8 cellular contexts compared by ENCODE assay signal in genomic region chr5:123089971-123090640, GRCh38. TPM values are rescaled to one million over a fixed set of nuclear protein-coding genes. Genes with fewer than 3 reads are reported as not detected.
DNase-seq lines count a peak whose midpoint lies in the region; ATAC-seq and TF ChIP-seq lines count a peak whose summit lies in the region.

No MANE protein-coding gene starts in this region.

- H3K9me3 ChIP-seq in BE2C (no peaks in the 10 kb centered on the region), HEK293 (ENCODE audit: control insufficient read depth, insufficient read depth, low read depth, low read length) (no peaks in the 10 kb centered on the region), adipocyte (ENCODE audit: control insufficient read depth, low read length) (no peaks in the 10 kb centered on the region), thoracic aorta (no peaks in the 10 kb centered on the region)
- no peaks in the 10 kb centered on the region for H3K9me3 ChIP-seq in CD8-positive, alpha-beta T cell (ENCODE audit: low read length)

- H3K27me3 Mint-ChIP-seq in natural killer cell (ENCODE audit: low read depth in 2 of 2), result peaks cover 64 to 66% of the 10 kb centered on the region in 2 donors
- H3K27me3 Mint-ChIP-seq in CD8-positive, alpha-beta T cell (ENCODE audit: low read depth), result peaks cover 64% of the 10 kb centered on the region

- TF ChIP-seq CTCF in BE2C (IDR thresholded peaks at IDR 0.05; ENCODE audit: low read depth, low read length), result no peak
- TF ChIP-seq CTCF in HEK293 (tag by site-specific recombination; IDR thresholded peaks at IDR 0.05), result no peak
- TF ChIP-seq CTCF in thoracic aorta (IDR thresholded peaks at IDR 0.05), result no peak
- no peak for TF ChIP-seq CTCF in natural killer cell (IDR thresholded peaks at IDR 0.05)
- no peak for TF ChIP-seq CTCF in CD8-positive, alpha-beta T cell (IDR thresholded peaks at IDR 0.05)

- H3K9me3 Mint-ChIP-seq in natural killer cell, result no peaks in the 10 kb centered on the region
- no peaks in the 10 kb centered on the region for H3K9me3 Mint-ChIP-seq in CD8-positive, alpha-beta T cell

- H3K27ac ChIP-seq in HEK293 (ENCODE audit: extremely low read depth, low read depth, low read length) (peak overlapping the region; percentile 73; the same call in 1 of the 2 replicates), thoracic aorta (peak overlapping the region; percentile 84 to 99)
- H3K27ac ChIP-seq in CD8-positive, alpha-beta T cell (ENCODE audit: low read depth, low read length), result no peak overlapping the region

- H3K4me1 ChIP-seq in BE2C, result no peaks in the 10 kb centered on the region
- H3K4me1 ChIP-seq in HEK293 (ENCODE audit: control insufficient read depth, insufficient read depth, low read length), result peaks cover 9% of the 10 kb centered on the region; the same call in 1 of the 2 replicates
- peaks cover 4% of the 10 kb centered on the region for H3K4me1 ChIP-seq in adipocyte (ENCODE audit: control insufficient read depth, insufficient read depth, low read length)
- H3K4me1 ChIP-seq in thoracic aorta (ENCODE audit: control insufficient read depth in 1 of 2, low read depth in 2 of 2), result no peaks in the 10 kb centered on the region
- H3K4me1 ChIP-seq in CD8-positive, alpha-beta T cell (ENCODE audit: insufficient read depth, low read length), result peaks cover 4% of the 10 kb centered on the region

- peaks cover 97% of the 10 kb centered on the region for H3K27me3 ChIP-seq in BE2C
- peaks cover 52% of the 10 kb centered on the region for H3K27me3 ChIP-seq in adipocyte (replicated peaks; ENCODE audit: control insufficient read depth, insufficient read depth, low read length)
- no peaks in the 10 kb centered on the region for H3K27me3 ChIP-seq in thoracic aorta (replicated peaks; ENCODE audit: insufficient read depth)
- peaks cover 13% of the 10 kb centered on the region for H3K27me3 ChIP-seq in CD8-positive, alpha-beta T cell (ENCODE audit: insufficient read depth, low read length)

- H3K4me3 Mint-ChIP-seq in natural killer cell, result no peak overlapping the region
- no peak overlapping the region for H3K4me3 Mint-ChIP-seq in CD8-positive, alpha-beta T cell

- H3K27ac Mint-ChIP-seq in natural killer cell, result no peak overlapping the region
- no peak overlapping the region for H3K27ac Mint-ChIP-seq in CD8-positive, alpha-beta T cell

- ATAC-seq in thoracic aorta (ENCODE audit: insufficient number of reproducible peaks, low FRiP score, low read depth) (no peak), natural killer cell (no peak)
- no peak for ATAC-seq in CD8-positive, alpha-beta T cell

- peaks cover 8% of the 10 kb centered on the region for H3K36me3 Mint-ChIP-seq in natural killer cell
- no peaks in the 10 kb centered on the region for H3K36me3 Mint-ChIP-seq in CD8-positive, alpha-beta T cell

- H3K9ac ChIP-seq in adipocyte (ENCODE audit: low read length), result peak overlapping the region; percentile 48

- H3K4me3 ChIP-seq in BE2C (ENCODE audit: low read depth, low read length) (no peak overlapping the region), HEK293 (ENCODE audit: low read depth, low read length) (peak overlapping the region; percentile 85), adipocyte (ENCODE audit: low read length) (peak overlapping the region; percentile 82), thoracic aorta (peak overlapping the region; percentile 93)
- H3K4me3 ChIP-seq in CD8-positive, alpha-beta T cell (ENCODE audit: low read depth, low read length), result no peak overlapping the region

- H3K36me3 ChIP-seq in BE2C (no peaks in the 10 kb centered on the region), HEK293 (ENCODE audit: control insufficient read depth in 2 of 2, insufficient read depth in 1 of 2, low read length in 2 of 2) (peaks cover 0 to 8% of the 10 kb centered on the region in 2 experiments; a peak in 1 of 3 replicates), adipocyte (ENCODE audit: control insufficient read depth, insufficient read depth, low read length, severe bottlenecking) (no peaks in the 10 kb centered on the region), thoracic aorta (no peaks in the 10 kb centered on the region)
- H3K36me3 ChIP-seq in CD8-positive, alpha-beta T cell (ENCODE audit: insufficient read depth, low read length), result no peaks in the 10 kb centered on the region

- intact Hi-C loops in natural killer cell (cut with micrococcal nuclease), result no loop called here
- intact Hi-C loops in CD8-positive, alpha-beta T cell (cut with DNase I, micrococcal nuclease), result no loop called here

- peak; percentile 11 for DNase-seq in BE2C
- peak; percentile 74 for DNase-seq in adipocyte (ENCODE audit: low read depth)
- peak; percentile 32 for DNase-seq in iPS-NIHi7 (ENCODE audit: extremely low spot score)
- DNase-seq in thoracic aorta (ENCODE audit: low spot score), result no peak
- no peak for DNase-seq in GM19238 (ENCODE audit: insufficient read length, low spot score)
- DNase-seq in natural killer cell, result no peak
- DNase-seq in CD8-positive, alpha-beta T cell, result no peak

- POLR2A ChIA-PET in HEK293 (lab: Yijun Ruan, JAX), result interaction anchor here (0.8 to 1.1 kb wide), 2 partner anchors 54 to 68 kb away, joined by 3 read pairs; partner anchors contain the start of gene PPIC
- POLR2A ChIA-PET in CD8-positive, alpha-beta T cell (lab: Charles Lee), result no interaction called here

- peaks cover 4 to 9% of the 10 kb centered on the region in 2 donors for H3K4me1 Mint-ChIP-seq in natural killer cell
- H3K4me1 Mint-ChIP-seq in CD8-positive, alpha-beta T cell (ENCODE audit: low read depth), result peaks cover 27% of the 10 kb centered on the region

- CTCF ChIA-PET in HEK293 (lab: Yijun Ruan, JAX), result interaction anchor here (0.6 to 1.6 kb wide), 3 partner anchors 7 to 255 kb away, joined by 3 to 4 read pairs (median 3); no protein-coding TSS in a partner anchor
- CTCF ChIA-PET in CD8-positive, alpha-beta T cell (lab: Charles Lee), result interaction anchor here (0.7 kb wide), 1 partner anchor 432 kb away, joined by 3 read pairs; no protein-coding TSS in a partner anchor

TF ChIP-seq in HEK293, 187 proteins besides CTCF, POLR2A, EP300 and RAD21:
- TF ChIP-seq ZNF423 (tag by site-specific recombination; IDR thresholded peaks at IDR 0.05) (no peak), ZNF660 (tag by site-specific recombination; IDR thresholded peaks at IDR 0.05) (0 out of 2 replicates have a peak, but pooled peaks have one; percentile 16), EGR2 (tag by site-specific recombination; IDR thresholded peaks at IDR 0.05; ENCODE audit: low read depth) (peak; percentile 68; the same call in 1 of the 2 replicates), ZNF473 (tag by site-specific recombination; IDR thresholded peaks at IDR 0.05) (no peak), PBX3 (CRISPR knock-in tag; IDR thresholded peaks at IDR 0.05) (0 out of 2 replicates have a peak, but pooled peaks have one; percentile 67), KLF7 (tag by site-specific recombination; IDR thresholded peaks at IDR 0.05; ENCODE audit: borderline replicate concordance) (no peak), ZFHX2 (tag by site-specific recombination; conservative IDR thresholded peaks at IDR 0.05) (peak; percentile 95), ZBTB26 (tag by site-specific recombination; optimal IDR thresholded peaks at IDR 0.05) (peak; percentile 6)
TF ChIP-seq in HEK293: peak in this region for 5.

RNA-seq across cellular contexts. Expression of gene PRDM6, which starts 1.1 kb away (rescaled TPM):
- not detected for polyA plus RNA-seq in BE2C (2012; ENCODE audit: insufficient read depth, insufficient read length, low read depth)
- 10 to 100 TPM; 37.9 to 44.8 TPM for total RNA-seq in thoracic aorta
- total RNA-seq in natural killer cell, result not detected
- not detected for total RNA-seq in CD8-positive, alpha-beta T cell

RNA-seq across cellular contexts. Expression of gene PPIC, which starts 53.6 kb away (rescaled TPM):
- polyA plus RNA-seq in BE2C (2012; ENCODE audit: insufficient read depth, insufficient read length, low read depth), result 0.32 TPM
- total RNA-seq in thoracic aorta, result 10 to 100 TPM; 37.6 to 78.0 TPM
- not detected for total RNA-seq in natural killer cell
- not detected for total RNA-seq in CD8-positive, alpha-beta T cell

Comparison
In these comparisons a context has a peak if more than half of its experiments do, and no peak if none do; other contexts are left out.
1. DNase-seq: peak in BE2C (single experiment), adipocyte (single experiment) and iPS-NIHi7 (single experiment); none in thoracic aorta (single experiment), GM19238 (single experiment), natural killer cell (single experiment) and CD8-positive, alpha-beta T cell (0 of 7).
2. H3K4me3 ChIP-seq: peak in HEK293 (single experiment), adipocyte (single experiment) and thoracic aorta (single experiment); none in BE2C (single experiment) and CD8-positive, alpha-beta T cell (single experiment).
3. RNA of gene PRDM6, which starts 1.1 kb away (total RNA-seq): 37.9 to 44.8 TPM in thoracic aorta; not detected in natural killer cell and not detected in CD8-positive, alpha-beta T cell; every median in the first group is over 10 times any median in the second.
4. RNA of gene PPIC, which starts 53.6 kb away (total RNA-seq): 37.6 to 78.0 TPM in thoracic aorta; not detected in natural killer cell and not detected in CD8-positive, alpha-beta T cell; every median in the first group is over 10 times any median in the second.